ENCODE assay signal across 1 cellular context in the genomic region with DNA sequence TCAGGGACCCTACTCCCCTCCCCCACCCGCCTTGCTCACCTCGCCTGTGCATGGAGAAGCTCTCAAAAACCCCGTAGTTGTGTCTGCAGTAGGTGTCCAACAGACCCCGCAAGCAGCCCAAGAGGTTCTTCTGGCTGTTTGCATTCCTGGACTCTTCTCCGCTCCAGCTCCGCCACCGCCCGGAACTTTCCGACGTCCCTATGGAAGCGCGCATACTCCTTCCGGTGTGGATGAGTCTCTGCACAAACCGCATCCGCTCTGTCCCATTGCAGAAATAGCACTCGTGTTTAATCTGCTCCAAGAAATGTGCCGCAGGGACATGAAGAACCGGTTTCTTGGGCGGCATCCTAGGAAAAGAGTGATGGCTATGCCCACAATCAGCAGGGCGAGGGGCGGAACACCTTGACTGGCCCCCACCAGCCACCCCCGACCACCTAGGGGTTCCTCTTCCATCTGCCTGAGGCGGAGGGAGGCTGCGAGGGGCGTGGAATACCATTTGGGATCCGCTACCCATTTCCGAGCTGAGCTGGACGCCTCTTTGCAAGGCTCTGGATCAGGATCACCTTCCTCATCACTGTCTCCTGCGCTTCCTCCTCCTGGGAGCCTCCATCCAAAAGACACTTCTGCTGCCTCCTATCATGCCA.
TF ChIP-seq lines count a peak whose summit lies in the region.

No MANE protein-coding gene starts in this region.

TF ChIP-seq in K562, 482 proteins besides CTCF, POLR2A, EP300 and RAD21:
- TF ChIP-seq, protein P1, sequence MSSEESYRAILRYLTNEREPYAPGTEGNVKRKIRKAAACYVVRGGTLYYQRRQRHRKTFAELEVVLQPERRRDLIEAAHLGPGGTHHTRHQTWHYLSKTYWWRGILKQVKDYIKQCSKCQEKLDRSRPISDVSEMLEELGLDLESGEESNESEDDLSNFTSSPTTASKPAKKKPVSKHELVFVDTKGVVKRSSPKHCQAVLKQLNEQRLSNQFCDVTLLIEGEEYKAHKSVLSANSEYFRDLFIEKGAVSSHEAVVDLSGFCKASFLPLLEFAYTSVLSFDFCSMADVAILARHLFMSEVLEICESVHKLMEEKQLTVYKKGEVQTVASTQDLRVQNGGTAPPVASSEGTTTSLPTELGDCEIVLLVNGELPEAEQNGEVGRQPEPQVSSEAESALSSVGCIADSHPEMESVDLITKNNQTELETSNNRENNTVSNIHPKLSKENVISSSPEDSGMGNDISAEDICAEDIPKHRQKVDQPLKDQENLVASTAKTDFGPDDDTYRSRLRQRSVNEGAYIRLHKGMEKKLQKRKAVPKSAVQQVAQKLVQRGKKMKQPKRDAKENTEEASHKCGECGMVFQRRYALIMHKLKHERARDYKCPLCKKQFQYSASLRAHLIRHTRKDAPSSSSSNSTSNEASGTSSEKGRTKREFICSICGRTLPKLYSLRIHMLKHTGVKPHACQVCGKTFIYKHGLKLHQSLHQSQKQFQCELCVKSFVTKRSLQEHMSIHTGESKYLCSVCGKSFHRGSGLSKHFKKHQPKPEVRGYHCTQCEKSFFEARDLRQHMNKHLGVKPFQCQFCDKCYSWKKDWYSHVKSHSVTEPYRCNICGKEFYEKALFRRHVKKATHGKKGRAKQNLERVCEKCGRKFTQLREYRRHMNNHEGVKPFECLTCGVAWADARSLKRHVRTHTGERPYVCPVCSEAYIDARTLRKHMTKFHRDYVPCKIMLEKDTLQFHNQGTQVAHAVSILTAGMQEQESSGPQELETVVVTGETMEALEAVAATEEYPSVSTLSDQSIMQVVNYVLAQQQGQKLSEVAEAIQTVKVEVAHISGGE (CRISPR knock-in tag; IDR thresholded peaks at IDR 0.05) = peak in 1 of 3 experiments; percentile 88; a peak in 1 of 6 replicates
- no peak for TF ChIP-seq EGR1 (conservative IDR thresholded peaks at IDR 0.05)
- 0 out of 2 replicates have a peak, but pooled peaks have one; percentile 31 for TF ChIP-seq GABPA (tag; conservative IDR thresholded peaks at IDR 0.05; ENCODE audit: low read depth)
- TF ChIP-seq, protein P2, sequence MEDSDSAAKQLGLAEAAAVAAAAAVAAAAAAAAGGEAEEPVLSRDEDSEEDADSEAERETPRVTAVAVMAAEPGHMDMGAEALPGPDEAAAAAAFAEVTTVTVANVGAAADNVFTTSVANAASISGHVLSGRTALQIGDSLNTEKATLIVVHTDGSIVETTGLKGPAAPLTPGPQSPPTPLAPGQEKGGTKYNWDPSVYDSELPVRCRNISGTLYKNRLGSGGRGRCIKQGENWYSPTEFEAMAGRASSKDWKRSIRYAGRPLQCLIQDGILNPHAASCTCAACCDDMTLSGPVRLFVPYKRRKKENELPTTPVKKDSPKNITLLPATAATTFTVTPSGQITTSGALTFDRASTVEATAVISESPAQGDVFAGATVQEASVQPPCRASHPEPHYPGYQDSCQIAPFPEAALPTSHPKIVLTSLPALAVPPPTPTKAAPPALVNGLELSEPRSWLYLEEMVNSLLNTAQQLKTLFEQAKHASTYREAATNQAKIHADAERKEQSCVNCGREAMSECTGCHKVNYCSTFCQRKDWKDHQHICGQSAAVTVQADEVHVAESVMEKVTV (CRISPR knock-in tag; IDR thresholded peaks at IDR 0.05) = no peak
